In the genomic region with DNA sequence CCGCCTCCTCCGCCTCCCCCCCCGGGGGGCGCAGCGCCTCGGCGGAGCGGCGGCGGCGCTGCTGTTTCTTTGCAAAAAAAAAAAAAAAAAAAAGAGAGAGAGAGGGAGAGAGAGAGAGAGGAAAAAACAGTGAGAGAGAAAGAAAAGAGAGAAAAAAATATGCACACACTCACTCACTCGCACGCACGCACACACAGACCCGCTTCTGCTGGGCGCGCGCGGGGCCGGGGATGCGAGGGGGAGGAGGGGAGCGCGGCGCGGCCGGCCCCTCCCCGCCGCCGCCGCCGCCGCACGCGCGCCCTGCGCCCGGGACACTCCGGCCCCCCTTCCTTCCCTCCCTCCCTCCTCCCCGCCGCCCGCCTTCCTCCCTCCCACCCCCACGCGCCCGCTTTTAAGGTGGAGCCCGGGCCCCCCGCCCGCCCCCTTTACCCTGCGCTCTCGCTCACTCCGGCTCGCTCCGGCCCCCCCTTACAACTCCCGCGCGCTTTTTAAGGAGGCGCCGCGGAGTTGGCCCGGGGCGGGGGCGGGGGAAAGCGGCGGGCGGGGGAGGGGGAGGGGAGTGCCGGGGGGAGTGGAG, we compare ENCODE assay signal across 1 cellular context.
TF ChIP-seq lines count a peak whose summit lies in the region.

Gene SAMD1, minus strand, starts transcription at position 243 of the 577 bp plus-strand sequence.

TF ChIP-seq in SK-N-SH, 30 proteins besides CTCF, POLR2A, EP300 and RAD21 (continued from another document):
- TF ChIP-seq, protein P1, sequence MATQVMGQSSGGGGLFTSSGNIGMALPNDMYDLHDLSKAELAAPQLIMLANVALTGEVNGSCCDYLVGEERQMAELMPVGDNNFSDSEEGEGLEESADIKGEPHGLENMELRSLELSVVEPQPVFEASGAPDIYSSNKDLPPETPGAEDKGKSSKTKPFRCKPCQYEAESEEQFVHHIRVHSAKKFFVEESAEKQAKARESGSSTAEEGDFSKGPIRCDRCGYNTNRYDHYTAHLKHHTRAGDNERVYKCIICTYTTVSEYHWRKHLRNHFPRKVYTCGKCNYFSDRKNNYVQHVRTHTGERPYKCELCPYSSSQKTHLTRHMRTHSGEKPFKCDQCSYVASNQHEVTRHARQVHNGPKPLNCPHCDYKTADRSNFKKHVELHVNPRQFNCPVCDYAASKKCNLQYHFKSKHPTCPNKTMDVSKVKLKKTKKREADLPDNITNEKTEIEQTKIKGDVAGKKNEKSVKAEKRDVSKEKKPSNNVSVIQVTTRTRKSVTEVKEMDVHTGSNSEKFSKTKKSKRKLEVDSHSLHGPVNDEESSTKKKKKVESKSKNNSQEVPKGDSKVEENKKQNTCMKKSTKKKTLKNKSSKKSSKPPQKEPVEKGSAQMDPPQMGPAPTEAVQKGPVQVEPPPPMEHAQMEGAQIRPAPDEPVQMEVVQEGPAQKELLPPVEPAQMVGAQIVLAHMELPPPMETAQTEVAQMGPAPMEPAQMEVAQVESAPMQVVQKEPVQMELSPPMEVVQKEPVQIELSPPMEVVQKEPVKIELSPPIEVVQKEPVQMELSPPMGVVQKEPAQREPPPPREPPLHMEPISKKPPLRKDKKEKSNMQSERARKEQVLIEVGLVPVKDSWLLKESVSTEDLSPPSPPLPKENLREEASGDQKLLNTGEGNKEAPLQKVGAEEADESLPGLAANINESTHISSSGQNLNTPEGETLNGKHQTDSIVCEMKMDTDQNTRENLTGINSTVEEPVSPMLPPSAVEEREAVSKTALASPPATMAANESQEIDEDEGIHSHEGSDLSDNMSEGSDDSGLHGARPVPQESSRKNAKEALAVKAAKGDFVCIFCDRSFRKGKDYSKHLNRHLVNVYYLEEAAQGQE (IDR thresholded peaks at IDR 0.05; ENCODE audit: low read depth, low read length), result no peak
- TF ChIP-seq RFX5 (IDR thresholded peaks at IDR 0.05; ENCODE audit: low read length) (no peak), CHD2 (IDR thresholded peaks at IDR 0.05; ENCODE audit: low read length, partially characterized antibody) (no peak), TCF12 (IDR thresholded peaks at IDR 0.05) (no peak), NFIC (IDR thresholded peaks at IDR 0.05; ENCODE audit: borderline replicate concordance) (no peak), MXI1 (IDR thresholded peaks at IDR 0.05; ENCODE audit: low read depth, low read length) (no peak), IRF3 (IDR thresholded peaks at IDR 0.05; ENCODE audit: low read depth, low read length) (no peak), FOXJ3 (CRISPR knock-in tag; IDR thresholded peaks at IDR 0.05) (no peak), TAF1 (IDR thresholded peaks at IDR 0.05; ENCODE audit: borderline replicate concordance, low read depth, low read length) (no peak), ZBTB33 (IDR thresholded peaks at IDR 0.05; ENCODE audit: borderline replicate concordance, low read depth) (no peak), RCOR1 (IDR thresholded peaks at IDR 0.05; ENCODE audit: low read length) (no peak), ELF1 (IDR thresholded peaks at IDR 0.05) (no peak), YY1 (IDR thresholded peaks at IDR 0.05; ENCODE audit: low read depth) (no peak), GABPA (IDR thresholded peaks at IDR 0.05; ENCODE audit: low read depth) (no peak)
- TF ChIP-seq, protein P2, sequence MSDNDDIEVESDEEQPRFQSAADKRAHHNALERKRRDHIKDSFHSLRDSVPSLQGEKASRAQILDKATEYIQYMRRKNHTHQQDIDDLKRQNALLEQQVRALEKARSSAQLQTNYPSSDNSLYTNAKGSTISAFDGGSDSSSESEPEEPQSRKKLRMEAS (IDR thresholded peaks at IDR 0.05; ENCODE audit: low read depth), result no peak
